Comparison of ENCODE assay signal across 18 cellular contexts in the genomic region with DNA sequence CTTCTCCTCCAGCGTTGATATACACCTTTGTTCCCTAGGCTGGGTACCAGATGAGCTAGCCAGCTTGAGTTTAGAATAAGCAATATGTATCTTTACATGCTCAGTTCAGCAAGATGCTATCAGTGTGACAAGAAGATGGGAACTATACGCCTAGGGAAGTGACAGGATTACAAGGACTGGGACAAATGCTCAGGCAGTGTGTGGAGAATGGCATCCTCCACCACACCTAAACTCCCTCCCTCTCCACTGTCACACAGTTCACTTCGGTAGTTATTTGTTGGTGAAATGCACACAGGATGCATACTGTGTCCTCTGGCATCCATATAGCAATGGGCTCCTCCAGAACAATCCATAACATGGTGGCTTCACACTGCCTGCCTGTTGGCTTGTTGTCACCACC. TPM values are rescaled to one million over a fixed set of nuclear protein-coding genes. Genes with fewer than 3 reads are reported as not detected.
DNase-seq lines count a peak whose midpoint lies in the region; ATAC-seq and TF ChIP-seq lines count a peak whose summit lies in the region.
"Had no signal": no experiment of that assay in that cellular context is flagged by ENCODE, and none has a peak within 500 bp of the region (broad histone marks: within the 10 kb centered on the region; RNA-seq: fewer than 3 reads in every experiment).

No MANE protein-coding gene starts in this region.

- ATAC-seq in activated CD8-positive, alpha-beta T cell treated with anti-CD3 and anti-CD28 coated beads, Interleukin-2, amount 10 ng/mL, durations not matched to agents 7 days and 5 days, result peak; percentile 8
- ATAC-seq in activated CD8-positive, alpha-beta T cell treated with anti-CD3 and anti-CD28 coated beads for 36 hours, result no peak
- no peak for ATAC-seq in CD4-positive, alpha-beta T cell (ENCODE audit: poor library complexity)
- ATAC-seq in GM18505 (IDR thresholded peaks at IDR 0.05; ENCODE audit: unreplicated experiment) (no peak), GM21825 (IDR thresholded peaks at IDR 0.05; ENCODE audit: unreplicated experiment) (no peak)
- no peak for ATAC-seq in central memory CD8-positive, alpha-beta T cell (replicated peaks; ENCODE audit: extremely low read depth, poor library complexity, severe bottlenecking)

- POLR2A ChIA-PET in activated CD8-positive, alpha-beta T cell treated with anti-CD3 and anti-CD28 coated beads, Interleukin-2, amount 10 ng/mL, durations not matched to agents 7 days and 5 days (lab: Charles Lee), result interaction anchor here (1.5 to 4.5 kb wide), 5 partner anchors 9 to 19 kb away, joined by 6 to 37 read pairs (median 11); no protein-coding TSS in a partner anchor
- POLR2A ChIA-PET in activated CD8-positive, alpha-beta T cell treated with anti-CD3 and anti-CD28 coated beads for 36 hours (lab: Charles Lee), result interaction anchor here (0.7 to 4.1 kb wide), 9 partner anchors 8 to 31 kb away, joined by 3 to 25 read pairs (median 3); no protein-coding TSS in a partner anchor
- POLR2A ChIA-PET in CD4-positive, alpha-beta T cell (lab: Charles Lee), result interaction anchor here (1.5 to 3.1 kb wide), 3 partner anchors 14 to 59 kb away, joined by 4 to 17 read pairs (median 6); no protein-coding TSS in a partner anchor

- no peak overlapping the region for H3K27ac ChIP-seq in CD4-positive, alpha-beta T cell (ENCODE audit: low read depth, low read length)
- no peak overlapping the region for H3K27ac ChIP-seq in tibial nerve
- H3K27ac ChIP-seq: Peyer's patch had no signal

- no peak for DNase-seq in activated CD8-positive, alpha-beta T cell treated with anti-CD3 and anti-CD28 coated beads, Interleukin-2, amount 10 ng/mL, durations not matched to agents 7 days and 5 days
- DNase-seq in activated CD8-positive, alpha-beta T cell treated with anti-CD3 and anti-CD28 coated beads for 36 hours, result no peak
- DNase-seq in CD4-positive, alpha-beta T cell, result no peak
- no peak for DNase-seq in central memory CD8-positive, alpha-beta T cell (ENCODE audit: low spot score in 2 of 2)
- DNase-seq in NCI-H1436 treated with DMSO at 0.1 percent for 48 hours (lab: John Stamatoyannopoulos, UW) (no peak), tibial nerve (ENCODE audit: low spot score in 2 of 2) (no peak)
- DNase-seq: AML-193, HCEC 1CT, IMR-90, Kasumi-1, NCI-H1417, NCI-H2029, NCI-H2171 treated with DMSO at 0.1 percent for 48 hours, NCI-H510A treated with DMSO at 0.1 percent for 48 hours, Peyer's patch, Right ventricle myocardium superior had no signal

- no peak for TF ChIP-seq CTCF in activated CD8-positive, alpha-beta T cell treated with anti-CD3 and anti-CD28 coated beads for 36 hours (IDR thresholded peaks at IDR 0.05)
- TF ChIP-seq CTCF in CD4-positive, alpha-beta T cell (IDR thresholded peaks at IDR 0.05), result no peak
- no peak for TF ChIP-seq CTCF in tibial nerve (IDR thresholded peaks at IDR 0.05)

- TF ChIP-seq EP300 in tibial nerve (IDR thresholded peaks at IDR 0.05), result no peak

- H3K27ac Mint-ChIP-seq in activated CD8-positive, alpha-beta T cell treated with anti-CD3 and anti-CD28 coated beads, Interleukin-2, amount 10 ng/mL, durations not matched to agents 7 days and 5 days, result no peak overlapping the region
- H3K27ac Mint-ChIP-seq in activated CD8-positive, alpha-beta T cell treated with anti-CD3 and anti-CD28 coated beads for 36 hours, result no peak overlapping the region
- H3K27ac Mint-ChIP-seq in CD4-positive, alpha-beta T cell, result peak overlapping the region; percentile 48
- H3K27ac Mint-ChIP-seq in central memory CD8-positive, alpha-beta T cell (ENCODE audit: low read depth), result peak overlapping the region; percentile 5

- no peak overlapping the region for H3K4me3 ChIP-seq in tibial nerve
- H3K4me3 ChIP-seq: Peyer's patch had no signal

- peaks cover 87% of the 10 kb centered on the region for H3K4me1 Mint-ChIP-seq in activated CD8-positive, alpha-beta T cell treated with anti-CD3 and anti-CD28 coated beads, Interleukin-2, amount 10 ng/mL, durations not matched to agents 7 days and 5 days (ENCODE audit: low read depth)
- H3K4me1 Mint-ChIP-seq in activated CD8-positive, alpha-beta T cell treated with anti-CD3 and anti-CD28 coated beads for 36 hours (ENCODE audit: low read depth), result peaks cover 68% of the 10 kb centered on the region
- H3K4me1 Mint-ChIP-seq in CD4-positive, alpha-beta T cell (ENCODE audit: low read depth), result peaks cover 87% of the 10 kb centered on the region
- peaks cover 64% of the 10 kb centered on the region for H3K4me1 Mint-ChIP-seq in central memory CD8-positive, alpha-beta T cell

- peaks cover 0 to 16% (median 5%) of the 10 kb centered on the region in 4 donors for H3K4me1 ChIP-seq in tibial nerve

- peaks cover 91% of the 10 kb centered on the region for H3K36me3 Mint-ChIP-seq in activated CD8-positive, alpha-beta T cell treated with anti-CD3 and anti-CD28 coated beads, Interleukin-2, amount 10 ng/mL, durations not matched to agents 7 days and 5 days (ENCODE audit: low read depth)
- H3K36me3 Mint-ChIP-seq in activated CD8-positive, alpha-beta T cell treated with anti-CD3 and anti-CD28 coated beads for 36 hours (ENCODE audit: low read depth), result peaks cover 82% of the 10 kb centered on the region
- H3K36me3 Mint-ChIP-seq in CD4-positive, alpha-beta T cell (ENCODE audit: low read depth), result peaks cover 96% of the 10 kb centered on the region
- peaks cover 68% of the 10 kb centered on the region for H3K36me3 Mint-ChIP-seq in central memory CD8-positive, alpha-beta T cell (ENCODE audit: insufficient read depth)

- H3K36me3 ChIP-seq in tibial nerve, result peaks cover 2 to 81% (median 21%) of the 10 kb centered on the region in 3 donors

- no peaks in the 10 kb centered on the region for H3K9me3 ChIP-seq in CD4-positive, alpha-beta T cell (ENCODE audit: control insufficient read depth, low read length)
- H3K9me3 ChIP-seq in tibial nerve, result no peaks in the 10 kb centered on the region
- H3K9me3 ChIP-seq: Peyer's patch had no signal

- H3K27me3 ChIP-seq in CD4-positive, alpha-beta T cell (ENCODE audit: control insufficient read depth, insufficient read depth, low read length), result no peaks in the 10 kb centered on the region
- H3K27me3 ChIP-seq in tibial nerve, result no peaks in the 10 kb centered on the region
- H3K27me3 ChIP-seq: Peyer's patch had no signal

- WGBS in tibial nerve, 2 donors, result 95 to 96% methylated on average over 3 of the region's 3 CpGs

- TF ChIP-seq POLR2A in GM18505 (IDR thresholded peaks at IDR 0.05; ENCODE audit: borderline replicate concordance, extremely low read depth, insufficient read depth, insufficient read length), result peak; percentile 52
- no peak for TF ChIP-seq POLR2A in tibial nerve (IDR thresholded peaks at IDR 0.05)

- CTCF ChIA-PET in activated CD8-positive, alpha-beta T cell treated with anti-CD3 and anti-CD28 coated beads, Interleukin-2, amount 10 ng/mL, durations not matched to agents 7 days and 5 days (lab: Charles Lee), result interaction anchor here (0.6 kb wide), 1 partner anchor 555 kb away, joined by 3 read pairs; no protein-coding TSS in a partner anchor
- CTCF ChIA-PET in activated CD8-positive, alpha-beta T cell treated with anti-CD3 and anti-CD28 coated beads for 36 hours (lab: Charles Lee), result interaction anchor here (2.1 to 2.2 kb wide), 2 partner anchors 9 to 18 kb away, joined by 6 to 8 read pairs; no protein-coding TSS in a partner anchor
- CTCF ChIA-PET in CD4-positive, alpha-beta T cell (lab: Charles Lee), result no interaction called here

- no peak overlapping the region for H3K4me3 Mint-ChIP-seq in activated CD8-positive, alpha-beta T cell treated with anti-CD3 and anti-CD28 coated beads, Interleukin-2, amount 10 ng/mL, durations not matched to agents 7 days and 5 days
- no peak overlapping the region for H3K4me3 Mint-ChIP-seq in activated CD8-positive, alpha-beta T cell treated with anti-CD3 and anti-CD28 coated beads for 36 hours
- no peak overlapping the region for H3K4me3 Mint-ChIP-seq in CD4-positive, alpha-beta T cell
- no peak overlapping the region for H3K4me3 Mint-ChIP-seq in central memory CD8-positive, alpha-beta T cell

- H3K27me3 Mint-ChIP-seq in activated CD8-positive, alpha-beta T cell treated with anti-CD3 and anti-CD28 coated beads, Interleukin-2, amount 10 ng/mL, durations not matched to agents 7 days and 5 days (ENCODE audit: low read depth), result no peaks in the 10 kb centered on the region
- no peaks in the 10 kb centered on the region for H3K27me3 Mint-ChIP-seq in activated CD8-positive, alpha-beta T cell treated with anti-CD3 and anti-CD28 coated beads for 36 hours
- no peaks in the 10 kb centered on the region for H3K27me3 Mint-ChIP-seq in CD4-positive, alpha-beta T cell
- H3K27me3 Mint-ChIP-seq in central memory CD8-positive, alpha-beta T cell, result no peaks in the 10 kb centered on the region

- H3K9me3 Mint-ChIP-seq in activated CD8-positive, alpha-beta T cell treated with anti-CD3 and anti-CD28 coated beads, Interleukin-2, amount 10 ng/mL, durations not matched to agents 7 days and 5 days (ENCODE audit: insufficient read depth), result no peaks in the 10 kb centered on the region
- H3K9me3 Mint-ChIP-seq in activated CD8-positive, alpha-beta T cell treated with anti-CD3 and anti-CD28 coated beads for 36 hours, result peaks cover 21% of the 10 kb centered on the region
- no peaks in the 10 kb centered on the region for H3K9me3 Mint-ChIP-seq in CD4-positive, alpha-beta T cell
- no peaks in the 10 kb centered on the region for H3K9me3 Mint-ChIP-seq in central memory CD8-positive, alpha-beta T cell

- intact Hi-C loops in activated CD8-positive, alpha-beta T cell treated with anti-CD3 and anti-CD28 coated beads for 36 hours (cut with micrococcal nuclease), result no loop called here
- intact Hi-C loops in CD4-positive, alpha-beta T cell (cut with DNase I, micrococcal nuclease), result no loop called here

RNA-seq across cellular contexts. Expression of a gene that starts 7.7 kb away (rescaled TPM):
- total RNA-seq in activated CD8-positive, alpha-beta T cell treated with anti-CD3 and anti-CD28 coated beads, Interleukin-2, amount 10 ng/mL, durations not matched to agents 7 days and 5 days, result 100 to 1,000 TPM; 472 to 473 TPM
- total RNA-seq in activated CD8-positive, alpha-beta T cell treated with anti-CD3 and anti-CD28 coated beads for 36 hours, result 100 to 1,000 TPM; 293 to 311 TPM
- 10 to 100 TPM; 56.6 to 57.8 TPM for total RNA-seq in CD4-positive, alpha-beta T cell
- 10 to 100 TPM; 40.2 to 73.9 (median 65.6) TPM for total RNA-seq in tibial nerve

Comparison
In these comparisons a context has a peak if more than half of its experiments do, and no peak if none do; other contexts are left out.
1. H3K27ac Mint-ChIP-seq: peak in CD4-positive, alpha-beta T cell (single experiment) and central memory CD8-positive, alpha-beta T cell (single experiment); none in activated CD8-positive, alpha-beta T cell treated with anti-CD3 and anti-CD28 coated beads, Interleukin-2, amount 10 ng/mL, durations not matched to agents 7 days and 5 days (single experiment) and activated CD8-positive, alpha-beta T cell treated with anti-CD3 and anti-CD28 coated beads for 36 hours (single experiment).